ENCODE assay signal across 17 cellular contexts in the genomic region with DNA sequence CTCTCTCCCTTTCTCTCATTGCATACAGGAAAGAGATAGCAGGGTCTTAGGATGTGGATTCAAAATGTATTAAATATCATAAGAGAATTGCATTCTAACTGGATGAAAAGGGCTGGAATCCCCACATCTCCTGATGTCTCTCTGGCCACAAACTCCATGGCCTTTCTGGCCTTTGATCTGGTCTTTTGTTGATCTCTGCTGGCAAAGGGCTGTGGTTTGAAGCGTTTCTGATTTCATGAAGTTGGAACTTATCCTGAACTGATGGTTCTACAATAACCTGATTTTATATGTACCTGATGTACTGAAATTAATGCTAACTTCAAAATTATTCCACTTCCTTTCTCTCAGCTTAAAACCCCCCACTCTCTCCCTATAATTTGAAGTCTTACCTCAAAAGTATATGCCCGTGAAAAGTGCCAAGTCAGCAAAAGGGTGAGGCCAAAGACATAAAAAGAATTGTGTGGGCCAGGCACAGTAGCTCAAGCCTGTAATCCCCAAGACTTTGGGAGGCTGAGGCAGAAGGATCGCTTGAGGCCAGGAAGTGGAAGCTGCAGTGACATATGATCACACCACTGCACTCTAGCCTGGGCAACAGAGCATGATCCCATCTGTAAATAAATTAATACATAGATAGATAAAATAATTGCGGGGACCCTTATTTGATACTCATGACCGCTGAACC. TPM values are rescaled to one million over a fixed set of nuclear protein-coding genes. Genes with fewer than 3 reads are reported as not detected.
A peak's percentile ranks its signal among the peaks of the same experiment; 100 is the strongest.
DNase-seq lines count a peak whose midpoint lies in the region; ATAC-seq and TF ChIP-seq lines count a peak whose summit lies in the region.
"Had no signal": no experiment of that assay in that cellular context is flagged by ENCODE, and none has a peak within 500 bp of the region (broad histone marks: within the 10 kb centered on the region; RNA-seq: fewer than 3 reads in every experiment).

No MANE protein-coding gene starts in this region.

- H3K4me3 Mint-ChIP-seq in stimulated activated naive CD8-positive, alpha-beta T cell treated with anti-CD3 and anti-CD28 coated beads, Interleukin-15, amount 100 ng/mL, for 72 hours, result peak overlapping the region; percentile 37 to 62
- H3K4me3 Mint-ChIP-seq in IgD-negative memory B cell (no peak overlapping the region), progenitor cell of endocrine pancreas (ENCODE audit: low read depth) (no peak overlapping the region)
- H3K4me3 Mint-ChIP-seq in activated T-helper 17 cell treated with anti-CD3 and anti-CD28 coated beads, Interleukin-2, amount 50 U/mL, for 72 hours, result peak overlapping the region; percentile 88
- H3K4me3 Mint-ChIP-seq: CD8-positive, alpha-beta T cell had no signal

- H3K36me3 Mint-ChIP-seq in IgD-negative memory B cell (no peaks in the 10 kb centered on the region), progenitor cell of endocrine pancreas (ENCODE audit: insufficient read depth) (no peaks in the 10 kb centered on the region)
- H3K36me3 Mint-ChIP-seq in activated T-helper 17 cell treated with anti-CD3 and anti-CD28 coated beads, Interleukin-2, amount 50 U/mL, for 72 hours (ENCODE audit: low read depth), result peaks cover 8% of the 10 kb centered on the region
- H3K36me3 Mint-ChIP-seq: CD8-positive, alpha-beta T cell had no signal

- no peak overlapping the region for H3K27ac Mint-ChIP-seq in stimulated activated naive CD8-positive, alpha-beta T cell treated with anti-CD3 and anti-CD28 coated beads, Interleukin-15, amount 100 ng/mL, for 72 hours
- H3K27ac Mint-ChIP-seq in IgD-negative memory B cell, result peak overlapping the region in 2 of 3 donors; percentile 31 to 80
- H3K27ac Mint-ChIP-seq in activated T-helper 17 cell treated with anti-CD3 and anti-CD28 coated beads, Interleukin-2, amount 50 U/mL, for 72 hours, result no peak overlapping the region
- H3K27ac Mint-ChIP-seq in progenitor cell of endocrine pancreas, result no peak overlapping the region
- H3K27ac Mint-ChIP-seq: CD8-positive, alpha-beta T cell had no signal

- ATAC-seq in stimulated activated naive CD8-positive, alpha-beta T cell treated with anti-CD3 and anti-CD28 coated beads, Interleukin-15, amount 100 ng/mL, for 72 hours, result no peak
- ATAC-seq in stimulated activated naive CD8-positive, alpha-beta T cell treated with anti-CD3 and anti-CD28 coated beads, Interleukin-15, Interleukin-2, amounts not matched to agents 100 U/mL and 50 U/mL, for 24 hours, result no peak
- ATAC-seq in activated T-helper 17 cell treated with anti-CD3 and anti-CD28 coated beads, Interleukin-2, amount 50 U/mL, for 72 hours (replicated peaks), result no peak
- ATAC-seq: CD8-positive, alpha-beta T cell had no signal

- peaks cover 48% of the 10 kb centered on the region for H3K4me1 Mint-ChIP-seq in stimulated activated naive CD8-positive, alpha-beta T cell treated with anti-CD3 and anti-CD28 coated beads, Interleukin-15, amount 100 ng/mL, for 72 hours
- H3K4me1 Mint-ChIP-seq in IgD-negative memory B cell (peaks cover 15 to 21% (median 19%) of the 10 kb centered on the region in 3 donors), progenitor cell of endocrine pancreas (ENCODE audit: low read depth) (peaks cover 11% of the 10 kb centered on the region)
- H3K4me1 Mint-ChIP-seq in activated T-helper 17 cell treated with anti-CD3 and anti-CD28 coated beads, Interleukin-2, amount 50 U/mL, for 72 hours, result peaks cover 25% of the 10 kb centered on the region

- no peaks in the 10 kb centered on the region for H3K9me3 Mint-ChIP-seq in stimulated activated naive CD8-positive, alpha-beta T cell treated with anti-CD3 and anti-CD28 coated beads, Interleukin-15, amount 100 ng/mL, for 72 hours
- no peaks in the 10 kb centered on the region for H3K9me3 Mint-ChIP-seq in IgD-negative memory B cell
- H3K9me3 Mint-ChIP-seq in activated T-helper 17 cell treated with anti-CD3 and anti-CD28 coated beads, Interleukin-2, amount 50 U/mL, for 72 hours, result no peaks in the 10 kb centered on the region
- H3K9me3 Mint-ChIP-seq in progenitor cell of endocrine pancreas (ENCODE audit: low read depth), result no peaks in the 10 kb centered on the region
- H3K9me3 Mint-ChIP-seq: CD8-positive, alpha-beta T cell had no signal

- DNase-seq in stimulated activated naive CD8-positive, alpha-beta T cell treated with anti-CD3 and anti-CD28 coated beads, Interleukin-15, amount 100 ng/mL, for 72 hours, result no peak
- DNase-seq in stimulated activated naive CD8-positive, alpha-beta T cell treated with anti-CD3 and anti-CD28 coated beads, Interleukin-15, Interleukin-2, amounts not matched to agents 100 U/mL and 50 U/mL, for 24 hours, result no peak
- DNase-seq in NCI-H1436 (lab: John Stamatoyannopoulos, UW), result no peak
- DNase-seq in progenitor cell of endocrine pancreas (ENCODE audit: low spot score, unreplicated experiment), result no peak
- DNase-seq in SKM-1 treated with dmso at 0.1 percent for 144 hours (lab: John Stamatoyannopoulos, UW; ENCODE audit: unreplicated experiment), result no peak
- DNase-seq: CD8-positive, alpha-beta T cell; DMS79 treated with DMSO at 0.1 percent for 48 hours; GM23248; KG1; NCI-H1048; NCI-H146; NCI-H2107; NCI-H2227 treated with DMSO at 0.1 percent for 48 hours; NCI-H524 treated with DMSO at 0.1 percent for 48 hours; SIG-M5 had no signal

- peaks cover 8% of the 10 kb centered on the region for H3K27me3 Mint-ChIP-seq in stimulated activated naive CD8-positive, alpha-beta T cell treated with anti-CD3 and anti-CD28 coated beads, Interleukin-15, amount 100 ng/mL, for 72 hours
- H3K27me3 Mint-ChIP-seq in IgD-negative memory B cell, result no peaks in the 10 kb centered on the region
- H3K27me3 Mint-ChIP-seq in activated T-helper 17 cell treated with anti-CD3 and anti-CD28 coated beads, Interleukin-2, amount 50 U/mL, for 72 hours, result no peaks in the 10 kb centered on the region
- H3K27me3 Mint-ChIP-seq in progenitor cell of endocrine pancreas, result no peaks in the 10 kb centered on the region

- no peak for TF ChIP-seq CTCF in progenitor cell of endocrine pancreas (IDR thresholded peaks at IDR 0.05; ENCODE audit: unreplicated experiment)

RNA-seq across cellular contexts. Expression of a gene that starts 6.4 kb away (rescaled TPM):
- polyA plus RNA-seq in IgD-negative memory B cell, result 0.16 TPM
- total RNA-seq in activated T-helper 17 cell treated with anti-CD3 and anti-CD28 coated beads, Interleukin-2, amount 50 U/mL, for 72 hours, result 10 to 100 TPM; 17.1 to 24.4 TPM
- 7.8 and 7.9 TPM in 2 replicates for total RNA-seq in progenitor cell of endocrine pancreas

RNA-seq across cellular contexts. Expression of a gene that starts 42.7 kb away (rescaled TPM):
- 19.1 TPM for polyA plus RNA-seq in IgD-negative memory B cell
- 10 to 100 TPM; 23.6 to 31.9 TPM for total RNA-seq in activated T-helper 17 cell treated with anti-CD3 and anti-CD28 coated beads, Interleukin-2, amount 50 U/mL, for 72 hours
- total RNA-seq in progenitor cell of endocrine pancreas, result 19.2 and 21.6 TPM in 2 replicates

Comparison
In these comparisons a context has a peak if more than half of its experiments do, and no peak if none do; other contexts are left out.
1. H3K27ac Mint-ChIP-seq: peak in IgD-negative memory B cell (2 of 3); none in stimulated activated naive CD8-positive, alpha-beta T cell treated with anti-CD3 and anti-CD28 coated beads, Interleukin-15, amount 100 ng/mL, for 72 hours (0 of 2), activated T-helper 17 cell treated with anti-CD3 and anti-CD28 coated beads, Interleukin-2, amount 50 U/mL, for 72 hours (single experiment) and progenitor cell of endocrine pancreas (single experiment).
2. H3K4me3 Mint-ChIP-seq: peak in stimulated activated naive CD8-positive, alpha-beta T cell treated with anti-CD3 and anti-CD28 coated beads, Interleukin-15, amount 100 ng/mL, for 72 hours (2 of 2) and activated T-helper 17 cell treated with anti-CD3 and anti-CD28 coated beads, Interleukin-2, amount 50 U/mL, for 72 hours (single experiment); none in IgD-negative memory B cell (0 of 4) and progenitor cell of endocrine pancreas (single experiment).